Comparison of ENCODE assay signal across 8 cellular contexts in the genomic region with DNA sequence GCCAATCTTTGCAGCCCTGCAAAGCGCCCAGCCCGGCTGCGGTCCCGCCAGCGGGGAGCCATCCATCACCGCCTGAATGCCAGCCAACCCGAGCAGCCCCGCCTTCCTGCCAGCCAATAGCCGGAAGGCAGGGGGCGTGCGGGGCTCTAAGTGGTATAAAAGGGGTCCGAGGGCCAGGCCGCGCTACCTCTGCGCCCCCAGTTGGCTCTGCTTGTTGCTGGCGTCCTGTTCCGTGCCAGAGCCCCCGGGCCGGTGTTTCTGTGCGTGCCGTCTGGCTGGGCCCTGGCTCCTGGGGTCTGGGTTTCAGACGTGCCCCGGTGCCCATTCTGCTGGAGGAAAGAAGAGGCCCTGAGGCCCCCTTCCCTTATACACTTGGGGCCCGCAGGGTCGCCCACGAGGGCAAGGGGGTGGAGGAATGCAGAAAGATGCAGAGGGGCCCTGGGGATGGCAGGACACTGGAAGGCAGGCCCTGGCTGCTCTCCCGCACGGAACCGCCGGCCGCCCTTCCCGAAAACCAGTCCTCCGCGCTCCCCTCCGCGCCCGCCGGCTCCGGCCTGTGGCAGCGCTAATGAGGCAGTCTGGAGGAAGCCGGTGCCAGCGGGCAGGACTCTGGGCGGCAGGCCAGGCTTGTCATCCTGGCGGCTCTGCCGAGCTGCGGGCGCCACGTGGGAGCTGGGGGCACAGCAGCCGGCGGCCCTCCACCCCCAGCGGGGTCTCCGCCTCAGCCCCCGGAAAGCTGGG. TPM values are rescaled to one million over a fixed set of nuclear protein-coding genes. Genes with fewer than 3 reads are reported as not detected.
DNase-seq lines count a peak whose midpoint lies in the region; ATAC-seq and TF ChIP-seq lines count a peak whose summit lies in the region.

No MANE protein-coding gene starts in this region.

- no peaks in the 10 kb centered on the region for H3K79me1 ChIP-seq in mesendoderm (ENCODE audit: low read length)

- no peaks in the 10 kb centered on the region for H3K36me3 ChIP-seq in mesendoderm (ENCODE audit: control insufficient read depth, insufficient read depth, low read length)

- H3K23ac ChIP-seq in mesendoderm (ENCODE audit: low read length), result no peak overlapping the region

- H3K4me1 ChIP-seq in mesendoderm (ENCODE audit: control insufficient read depth, low read depth, low read length), result peaks cover 2% of the 10 kb centered on the region

- peak overlapping the region; percentile 67 for H3K9ac ChIP-seq in mesendoderm (ENCODE audit: low read length)

- H3K18ac ChIP-seq in mesendoderm (ENCODE audit: low read length), result no peak overlapping the region

- H4K8ac ChIP-seq in mesendoderm (ENCODE audit: low read depth, low read length), result no peak overlapping the region

- WGBS in mesendoderm (ENCODE audit: extremely low coverage, insufficient coverage, low lambda C conversion rate), result no CpG with 5 or more reads among the region's 53 CpGs

- no peaks in the 10 kb centered on the region for H3K27me3 ChIP-seq in mesendoderm (ENCODE audit: insufficient read depth, low read length, poor library complexity)

- H3K4me3 ChIP-seq in epithelial cell of esophagus (ENCODE audit: low read length) (peak overlapping the region; percentile 40), mesendoderm (ENCODE audit: low read length) (peak overlapping the region; percentile 24)

- H3K4ac ChIP-seq in mesendoderm (ENCODE audit: low read depth, low read length), result no peak overlapping the region

- H4K5ac ChIP-seq in mesendoderm (ENCODE audit: low read length), result no peak overlapping the region

- no peak for ATAC-seq in GM18517 (IDR thresholded peaks at IDR 0.05; ENCODE audit: unreplicated experiment)

- H2BK15ac ChIP-seq in mesendoderm (replicated peaks; ENCODE audit: low read depth), result no peak overlapping the region

- peak overlapping the region; percentile 56 for H3K4me2 ChIP-seq in mesendoderm (ENCODE audit: low read length)

- no peak overlapping the region for H2BK5ac ChIP-seq in mesendoderm (ENCODE audit: low read length)

- no peak overlapping the region for H2AK5ac ChIP-seq in mesendoderm (ENCODE audit: low read length)

- no peak for DNase-seq in AG09319 (ENCODE audit: extremely low read depth, low read depth)
- DNase-seq in HEK293T (ENCODE audit: extremely low spot score), result no peak
- DNase-seq in NCI-H526 (lab: John Stamatoyannopoulos, UW), result peak; percentile 55 to 85
- peak; percentile 42 for DNase-seq in activated CD8-positive, alpha-beta memory T cell treated with anti-CD3 and anti-CD28 coated beads, Interleukin-2, amount 50 U/mL, for 4 hours
- peak; percentile 83 for DNase-seq in epithelial cell of esophagus (ENCODE audit: low read depth)
- DNase-seq in mesendoderm, result peak; percentile 83
- DNase-seq in stimulated activated naive CD4-positive, alpha-beta T cell treated with Interleukin-2 at 50 U/mL for 16 hours (lab: John Stamatoyannopoulos, UW), result peak; percentile 16

- POLR2A ChIA-PET in HEK293T (lab: Yijun Ruan, JAX), result interaction anchor here (1.2 kb wide), 1 partner anchor 82 kb away, joined by 3 read pairs; a partner anchor contains a TSS

- no peaks in the 10 kb centered on the region for H3K79me2 ChIP-seq in mesendoderm (ENCODE audit: control insufficient read depth, insufficient read depth, low read length)

- CTCF ChIA-PET in HEK293T (lab: Yijun Ruan, JAX), result no interaction called here

- peak overlapping the region; percentile 75 for H3K56ac ChIP-seq in mesendoderm (ENCODE audit: low read length)

- H2BK120ac ChIP-seq in mesendoderm (ENCODE audit: low read depth, low read length), result no peak overlapping the region

- no peak overlapping the region for H3K27ac ChIP-seq in mesendoderm (ENCODE audit: low read depth, low read length)

- peak; percentile 13 for TF ChIP-seq CTCF in AG09319 (IDR thresholded peaks at IDR 0.05; ENCODE audit: low read depth, low read length)
- peak; percentile 46 for TF ChIP-seq CTCF in epithelial cell of esophagus (IDR thresholded peaks at IDR 0.05; ENCODE audit: insufficient read depth, low read depth, low read length, missing control alignments)

TF ChIP-seq in HEK293T, 16 proteins besides CTCF, POLR2A, EP300 and RAD21:
- TF ChIP-seq FOXM1 (IDR thresholded peaks at IDR 0.05; ENCODE audit: borderline replicate concordance) (no peak), L3MBTL2 (conservative IDR thresholded peaks at IDR 0.05) (no peak), FOXK2 (IDR thresholded peaks at IDR 0.05) (no peak), HDGF (IDR thresholded peaks at IDR 0.05; ENCODE audit: borderline replicate concordance) (no peak), TARDBP (IDR thresholded peaks at IDR 0.05) (no peak), ELF4 (IDR thresholded peaks at IDR 0.05) (no peak)
- TF ChIP-seq, protein P1, sequence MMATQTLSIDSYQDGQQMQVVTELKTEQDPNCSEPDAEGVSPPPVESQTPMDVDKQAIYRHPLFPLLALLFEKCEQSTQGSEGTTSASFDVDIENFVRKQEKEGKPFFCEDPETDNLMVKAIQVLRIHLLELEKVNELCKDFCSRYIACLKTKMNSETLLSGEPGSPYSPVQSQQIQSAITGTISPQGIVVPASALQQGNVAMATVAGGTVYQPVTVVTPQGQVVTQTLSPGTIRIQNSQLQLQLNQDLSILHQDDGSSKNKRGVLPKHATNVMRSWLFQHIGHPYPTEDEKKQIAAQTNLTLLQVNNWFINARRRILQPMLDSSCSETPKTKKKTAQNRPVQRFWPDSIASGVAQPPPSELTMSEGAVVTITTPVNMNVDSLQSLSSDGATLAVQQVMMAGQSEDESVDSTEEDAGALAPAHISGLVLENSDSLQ (IDR thresholded peaks at IDR 0.05), result peak; percentile 94
TF ChIP-seq in HEK293T: peak in this region for 1.

RNA-seq across cellular contexts. Expression of a gene that starts 14.0 kb away (rescaled TPM):
- 0.07 TPM for polyA plus RNA-seq in mesendoderm (2013, experiment 1 of 2)
- 0.08 TPM for polyA plus RNA-seq in mesendoderm (2013, experiment 2 of 2)

RNA-seq across cellular contexts. Expression of a gene that starts 24.6 kb away (rescaled TPM):
- 110 TPM for polyA plus RNA-seq in mesendoderm (2013, experiment 1 of 2)
- polyA plus RNA-seq in mesendoderm (2013, experiment 2 of 2), result 112 TPM

RNA-seq across cellular contexts. Expression of a gene that starts 52.7 kb away (rescaled TPM):
- 56.8 TPM for polyA plus RNA-seq in mesendoderm (2013, experiment 1 of 2)
- polyA plus RNA-seq in mesendoderm (2013, experiment 2 of 2), result 57.6 TPM

Comparison
In these comparisons a context has a peak if more than half of its experiments do, and no peak if none do; other contexts are left out.
1. DNase-seq: peak in NCI-H526 (2 of 2), activated CD8-positive, alpha-beta memory T cell treated with anti-CD3 and anti-CD28 coated beads, Interleukin-2, amount 50 U/mL, for 4 hours (single experiment), epithelial cell of esophagus (single experiment), mesendoderm (single experiment) and stimulated activated naive CD4-positive, alpha-beta T cell treated with Interleukin-2 at 50 U/mL for 16 hours (single experiment); none in AG09319 (single experiment) and HEK293T (single experiment).